ENCODE assay signal across 23 cellular contexts in genomic region chr14:50366115-50366514, GRCh38.
DNase-seq lines count a peak whose midpoint lies in the region; ATAC-seq and FAIRE-seq lines count a peak whose summit lies in the region.
"Had no signal": no experiment of that assay in that cellular context is flagged by ENCODE, and none has a peak within 500 bp of the region (broad histone marks: within the 10 kb centered on the region; RNA-seq: fewer than 3 reads in every experiment).

No MANE protein-coding gene starts in this region.

- H3K9me3 ChIP-seq in mucosa of stomach (ENCODE audit: control insufficient read depth, low read length): no peaks in the 10 kb centered on the region
- H3K9me3 ChIP-seq: breast epithelium, lower lobe of right lung, tibial artery had no signal

- ATAC-seq in stimulated activated naive CD8-positive, alpha-beta T cell treated with anti-CD3 and anti-CD28 coated beads, Interleukin-15, Interleukin-2, amounts not matched to agents 100 U/mL and 50 U/mL, for 24 hours: no peak
- ATAC-seq in HG02588 (IDR thresholded peaks at IDR 0.05; ENCODE audit: unreplicated experiment): no peak
- ATAC-seq: activated naive CD8-positive, alpha-beta T cell treated with anti-CD3 and anti-CD28 coated beads, Interleukin-2, amount 50 U/mL, for 24 hours; activated T-cell treated with anti-CD3 and anti-CD28 coated beads, Interleukin-2, amount 50 U/mL, for 72 hours; lower lobe of right lung had no signal

- H3K9ac ChIP-seq in mucosa of stomach (ENCODE audit: low read length): peak overlapping the region; percentile 33

- H3K36me3 ChIP-seq in mucosa of stomach (ENCODE audit: control insufficient read depth, insufficient read depth, low read length): no peaks in the 10 kb centered on the region
- H3K36me3 ChIP-seq: breast epithelium, lower lobe of right lung, tibial artery, WERI-Rb-1 had no signal

- H3K36me3 Mint-ChIP-seq in stimulated activated naive CD8-positive, alpha-beta T cell treated with anti-CD3 and anti-CD28 coated beads, Interleukin-15, Interleukin-2, amounts not matched to agents 100 ng/mL and 50 ng/mL, for 24 hours (ENCODE audit: low read depth): peaks cover 7% of the 10 kb centered on the region
- H3K36me3 Mint-ChIP-seq in dendritic cell treated with granulocyte-macrophage colony-stimulating factor and Interleukin-4, amounts not matched to agents 40 ng/mL and 50 ng/mL, for 4 days (ENCODE audit: low read depth): no peaks in the 10 kb centered on the region

- H3K4me3 Mint-ChIP-seq in stimulated activated naive CD8-positive, alpha-beta T cell treated with anti-CD3 and anti-CD28 coated beads, Interleukin-15, Interleukin-2, amounts not matched to agents 100 ng/mL and 50 ng/mL, for 24 hours: no peak overlapping the region
- no peak overlapping the region for H3K4me3 Mint-ChIP-seq in dendritic cell treated with granulocyte-macrophage colony-stimulating factor and Interleukin-4, amounts not matched to agents 40 ng/mL and 50 ng/mL, for 4 days
- H3K4me3 Mint-ChIP-seq: activated CD4-positive, alpha-beta memory T cell treated with anti-CD3 and anti-CD28 coated beads, Interleukin-2, amount 10 ng/mL, durations not matched to agents 7 days and 5 days; activated naive CD8-positive, alpha-beta T cell treated with anti-CD3 and anti-CD28 coated beads, Interleukin-2, amount 50 U/mL, for 24 hours; activated T-cell treated with anti-CD3 and anti-CD28 coated beads, Interleukin-2, amount 50 U/mL, for 72 hours; T-helper 1 cell treated with Interleukin-12 subunit alpha and Interleukin-12 subunit beta and Interleukin-4 antibody, amounts not matched to agents 30 μg/mL and 1 μg/mL, for 36 hours had no signal

- H3K4me3 ChIP-seq in mucosa of stomach (ENCODE audit: low read length): no peak overlapping the region
- H3K4me3 ChIP-seq: breast epithelium, lower lobe of right lung, smooth muscle cell, tibial artery had no signal

- peak overlapping the region; percentile 18 for H3K27ac Mint-ChIP-seq in stimulated activated naive CD8-positive, alpha-beta T cell treated with anti-CD3 and anti-CD28 coated beads, Interleukin-15, Interleukin-2, amounts not matched to agents 100 ng/mL and 50 ng/mL, for 24 hours
- H3K27ac Mint-ChIP-seq in dendritic cell treated with granulocyte-macrophage colony-stimulating factor and Interleukin-4, amounts not matched to agents 40 ng/mL and 50 ng/mL, for 4 days: peak overlapping the region; percentile 3
- H3K27ac Mint-ChIP-seq: activated CD4-positive, alpha-beta memory T cell treated with anti-CD3 and anti-CD28 coated beads, Interleukin-2, amount 10 ng/mL, durations not matched to agents 7 days and 5 days; activated T-cell treated with anti-CD3 and anti-CD28 coated beads, Interleukin-2, amount 50 U/mL, for 72 hours; T-helper 1 cell treated with Interleukin-12 subunit alpha and Interleukin-12 subunit beta and Interleukin-4 antibody, amounts not matched to agents 30 μg/mL and 1 μg/mL, for 36 hours had no signal

- intact Hi-C loops in dendritic cell treated with granulocyte-macrophage colony-stimulating factor and Interleukin-4, amounts not matched to agents 40 ng/mL and 50 ng/mL, for 4 days (cut with micrococcal nuclease): no loop called here

- peaks cover 44% of the 10 kb centered on the region for H3K4me1 ChIP-seq in mucosa of stomach (ENCODE audit: control insufficient read depth, insufficient read depth, low read length)
- H3K4me1 ChIP-seq: breast epithelium had no signal

- DNase-seq in stimulated activated naive CD8-positive, alpha-beta T cell treated with anti-CD3 and anti-CD28 coated beads, Interleukin-15, Interleukin-2, amounts not matched to agents 100 U/mL and 50 U/mL, for 24 hours: no peak
- DNase-seq in urothelium cell line (ENCODE audit: low spot score) (no peak), kidney glomerular epithelial cell (lab: John Stamatoyannopoulos, UW) (no peak), OCI-M1 (lab: John Stamatoyannopoulos, UW) (no peak)
- DNase-seq: activated CD4-positive, alpha-beta memory T cell treated with anti-CD3 and anti-CD28 coated beads, Interleukin-2, amount 10 ng/mL, durations not matched to agents 7 days and 5 days; activated naive CD8-positive, alpha-beta T cell treated with anti-CD3 and anti-CD28 coated beads, Interleukin-2, amount 50 U/mL, for 24 hours; activated T-cell treated with anti-CD3 and anti-CD28 coated beads, Interleukin-2, amount 50 U/mL, for 72 hours; CD4-positive, alpha-beta memory T cell; lower lobe of right lung; NCI-H2029; NCI-H510A treated with DMSO at 0.1 percent for 48 hours; Right ventricle myocardium superior; tibial artery; WERI-Rb-1 had no signal

- no peaks in the 10 kb centered on the region for H3K27me3 Mint-ChIP-seq in stimulated activated naive CD8-positive, alpha-beta T cell treated with anti-CD3 and anti-CD28 coated beads, Interleukin-15, Interleukin-2, amounts not matched to agents 100 ng/mL and 50 ng/mL, for 24 hours
- peaks cover 5% of the 10 kb centered on the region for H3K27me3 Mint-ChIP-seq in dendritic cell treated with granulocyte-macrophage colony-stimulating factor and Interleukin-4, amounts not matched to agents 40 ng/mL and 50 ng/mL, for 4 days
- H3K27me3 Mint-ChIP-seq: activated naive CD8-positive, alpha-beta T cell treated with anti-CD3 and anti-CD28 coated beads, Interleukin-2, amount 50 U/mL, for 24 hours; CD4-positive, alpha-beta memory T cell; progenitor cell of endocrine pancreas had no signal

- H3K9me3 Mint-ChIP-seq in stimulated activated naive CD8-positive, alpha-beta T cell treated with anti-CD3 and anti-CD28 coated beads, Interleukin-15, Interleukin-2, amounts not matched to agents 100 ng/mL and 50 ng/mL, for 24 hours: peaks cover 6% of the 10 kb centered on the region
- no peaks in the 10 kb centered on the region for H3K9me3 Mint-ChIP-seq in dendritic cell treated with granulocyte-macrophage colony-stimulating factor and Interleukin-4, amounts not matched to agents 40 ng/mL and 50 ng/mL, for 4 days

- no peak for FAIRE-seq in urothelium cell line (lab: Jason Lieb, UNC)
- FAIRE-seq: A204.1 had no signal

- peaks cover 38% of the 10 kb centered on the region for H3K4me1 Mint-ChIP-seq in stimulated activated naive CD8-positive, alpha-beta T cell treated with anti-CD3 and anti-CD28 coated beads, Interleukin-15, Interleukin-2, amounts not matched to agents 100 ng/mL and 50 ng/mL, for 24 hours (ENCODE audit: low read depth)
- H3K4me1 Mint-ChIP-seq in dendritic cell treated with granulocyte-macrophage colony-stimulating factor and Interleukin-4, amounts not matched to agents 40 ng/mL and 50 ng/mL, for 4 days (ENCODE audit: low read depth): peaks cover 32% of the 10 kb centered on the region

- H3K27me3 ChIP-seq in mucosa of stomach (ENCODE audit: control insufficient read depth, insufficient read depth, low read length): no peaks in the 10 kb centered on the region
- H3K27me3 ChIP-seq: breast epithelium, tibial artery had no signal
